ENCODE assay signal across 1 cellular context in the genomic region with DNA sequence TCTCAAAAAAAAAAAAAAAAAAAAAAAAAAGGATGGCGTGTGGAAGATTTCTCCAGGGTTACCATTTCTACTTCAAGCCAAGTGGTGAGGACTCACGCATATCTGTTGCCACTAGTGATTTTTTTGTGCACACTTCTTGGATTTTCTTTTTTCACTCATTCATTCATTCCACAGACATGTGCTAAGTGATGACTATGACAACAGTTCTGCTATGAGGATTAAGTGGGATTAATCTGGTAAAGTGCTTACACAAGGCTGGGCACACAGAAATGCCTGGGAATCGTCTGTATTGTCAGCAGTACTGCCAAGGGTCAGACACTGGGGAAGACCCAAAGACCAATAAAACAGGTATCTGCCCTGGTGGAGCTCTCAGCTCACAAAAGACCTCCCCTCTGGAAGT.
TF ChIP-seq lines count a peak whose summit lies in the region.

No MANE protein-coding gene starts in this region.

TF ChIP-seq in GM23338, 12 proteins besides CTCF, POLR2A, EP300 and RAD21:
- TF ChIP-seq, protein P1, sequence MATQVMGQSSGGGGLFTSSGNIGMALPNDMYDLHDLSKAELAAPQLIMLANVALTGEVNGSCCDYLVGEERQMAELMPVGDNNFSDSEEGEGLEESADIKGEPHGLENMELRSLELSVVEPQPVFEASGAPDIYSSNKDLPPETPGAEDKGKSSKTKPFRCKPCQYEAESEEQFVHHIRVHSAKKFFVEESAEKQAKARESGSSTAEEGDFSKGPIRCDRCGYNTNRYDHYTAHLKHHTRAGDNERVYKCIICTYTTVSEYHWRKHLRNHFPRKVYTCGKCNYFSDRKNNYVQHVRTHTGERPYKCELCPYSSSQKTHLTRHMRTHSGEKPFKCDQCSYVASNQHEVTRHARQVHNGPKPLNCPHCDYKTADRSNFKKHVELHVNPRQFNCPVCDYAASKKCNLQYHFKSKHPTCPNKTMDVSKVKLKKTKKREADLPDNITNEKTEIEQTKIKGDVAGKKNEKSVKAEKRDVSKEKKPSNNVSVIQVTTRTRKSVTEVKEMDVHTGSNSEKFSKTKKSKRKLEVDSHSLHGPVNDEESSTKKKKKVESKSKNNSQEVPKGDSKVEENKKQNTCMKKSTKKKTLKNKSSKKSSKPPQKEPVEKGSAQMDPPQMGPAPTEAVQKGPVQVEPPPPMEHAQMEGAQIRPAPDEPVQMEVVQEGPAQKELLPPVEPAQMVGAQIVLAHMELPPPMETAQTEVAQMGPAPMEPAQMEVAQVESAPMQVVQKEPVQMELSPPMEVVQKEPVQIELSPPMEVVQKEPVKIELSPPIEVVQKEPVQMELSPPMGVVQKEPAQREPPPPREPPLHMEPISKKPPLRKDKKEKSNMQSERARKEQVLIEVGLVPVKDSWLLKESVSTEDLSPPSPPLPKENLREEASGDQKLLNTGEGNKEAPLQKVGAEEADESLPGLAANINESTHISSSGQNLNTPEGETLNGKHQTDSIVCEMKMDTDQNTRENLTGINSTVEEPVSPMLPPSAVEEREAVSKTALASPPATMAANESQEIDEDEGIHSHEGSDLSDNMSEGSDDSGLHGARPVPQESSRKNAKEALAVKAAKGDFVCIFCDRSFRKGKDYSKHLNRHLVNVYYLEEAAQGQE (IDR thresholded peaks at IDR 0.05; ENCODE audit: unreplicated experiment) = no peak
- TF ChIP-seq CREB1 (CRISPR knock-in tag; IDR thresholded peaks at IDR 0.05; ENCODE audit: low read depth) = no peak
- no peak for TF ChIP-seq NANOG (IDR thresholded peaks at IDR 0.05; ENCODE audit: borderline replicate concordance)
- no peak for TF ChIP-seq EZH2phosphoT487 (IDR thresholded peaks at IDR 0.05; ENCODE audit: unreplicated experiment)
- no peak for TF ChIP-seq EZH2 (IDR thresholded peaks at IDR 0.05; ENCODE audit: low read depth, unreplicated experiment)
- no peak for TF ChIP-seq JUNB (IDR thresholded peaks at IDR 0.05; ENCODE audit: unreplicated experiment)
TF ChIP-seq in GM23338: peak in this region for 0.
